1 cellular context compared by ENCODE assay signal in genomic region chr7:41870505-41871138, GRCh38.
TF ChIP-seq lines count a peak whose summit lies in the region.

No MANE protein-coding gene starts in this region.

TF ChIP-seq in GM12878, 131 proteins besides CTCF, POLR2A, EP300 and RAD21 (continued from another document and continues in another):
- TF ChIP-seq CEBPB (IDR thresholded peaks at IDR 0.05; ENCODE audit: borderline replicate concordance in 1 of 2, low read depth in 2 of 2, low read length in 2 of 2) (no peak), ESRRA (IDR thresholded peaks at IDR 0.05; ENCODE audit: low read length) (no peak), WRNIP1 (IDR thresholded peaks at IDR 0.05; ENCODE audit: borderline replicate concordance, low read depth, low read length) (no peak), ZNF24 (IDR thresholded peaks at IDR 0.05) (no peak), HDAC2 (IDR thresholded peaks at IDR 0.05) (no peak), USF1 (IDR thresholded peaks at IDR 0.05; ENCODE audit: borderline replicate concordance, extremely low read length, insufficient read depth, low read depth, low read length) (no peak), CBFB (IDR thresholded peaks at IDR 0.05; ENCODE audit: low read depth) (no peak), EED (IDR thresholded peaks at IDR 0.05; ENCODE audit: low read depth) (peak; percentile 37; the same call in 1 of the 2 replicates), BMI1 (IDR thresholded peaks at IDR 0.05; ENCODE audit: borderline replicate concordance) (0 out of 2 replicates have a peak, but pooled peaks have one; percentile 45), SMARCA5 (IDR thresholded peaks at IDR 0.05) (no peak), NRF1 (conservative IDR thresholded peaks at IDR 0.05; ENCODE audit: low read depth, low read length) (no peak), RFX5 (IDR thresholded peaks at IDR 0.05; ENCODE audit: low read depth, low read length) (no peak), ZNF384 (IDR thresholded peaks at IDR 0.05; ENCODE audit: borderline replicate concordance, low read depth, low read length) (no peak), TAF1 (IDR thresholded peaks at IDR 0.05; ENCODE audit: borderline replicate concordance, low read depth, low read length) (no peak), POLR2AphosphoS2 (IDR thresholded peaks at IDR 0.05; ENCODE audit: low read depth, low read length) (no peak), RUNX3 (IDR thresholded peaks at IDR 0.05; ENCODE audit: low read length) (peak; percentile 67), SIN3A (IDR thresholded peaks at IDR 0.05; ENCODE audit: low read depth, low read length) (no peak), GATAD2B (conservative IDR thresholded peaks at IDR 0.05; ENCODE audit: low read depth) (no peak), CHD4 (IDR thresholded peaks at IDR 0.05) (no peak), NR2F1 (conservative IDR thresholded peaks at IDR 0.05) (peak; percentile 70), BHLHE40 (IDR thresholded peaks at IDR 0.05; ENCODE audit: borderline replicate concordance in 1 of 2, low read depth in 2 of 2, low read length in 1 of 2) (peak; percentile 19 to 40; a peak in 1 of 4 replicates), JUNB (IDR thresholded peaks at IDR 0.05) (no peak), NFIC (IDR thresholded peaks at IDR 0.05; ENCODE audit: low read depth, low read length) (no peak), RB1 (IDR thresholded peaks at IDR 0.05; ENCODE audit: borderline replicate concordance) (no peak), STAT3 (IDR thresholded peaks at IDR 0.05; ENCODE audit: low read depth, low read length) (no peak), SUPT20H (IDR thresholded peaks at IDR 0.05; ENCODE audit: borderline replicate concordance, control insufficient read depth, low read depth, low read length) (no peak), SMC3 (IDR thresholded peaks at IDR 0.05; ENCODE audit: borderline replicate concordance, low read length) (no peak), E2F4 (IDR thresholded peaks at IDR 0.05; ENCODE audit: low read depth, low read length) (no peak), JUND (IDR thresholded peaks at IDR 0.05; ENCODE audit: low read depth, low read length) (no peak), MTA3 (IDR thresholded peaks at IDR 0.05; ENCODE audit: borderline replicate concordance, low read length) (no peak), SMAD5 (IDR thresholded peaks at IDR 0.05; ENCODE audit: low read depth) (no peak), ZNF274 (IDR thresholded peaks at IDR 0.05; ENCODE audit: insufficient read depth, insufficient read length) (no peak), STAT1 (conservative IDR thresholded peaks at IDR 0.05) (no peak), TCF12 (IDR thresholded peaks at IDR 0.05; ENCODE audit: low read depth, low read length) (0 out of 2 replicates have a peak, but pooled peaks have one; percentile 25), EZH2 (IDR thresholded peaks at IDR 0.05; ENCODE audit: borderline replicate concordance, control insufficient read depth, low read depth, low read length) (no peak), SREBF1 (IDR thresholded peaks at IDR 0.05; ENCODE audit: low read length) (no peak), NFYA (IDR thresholded peaks at IDR 0.05; ENCODE audit: borderline replicate concordance, low read depth, low read length) (no peak), PAX8 (IDR thresholded peaks at IDR 0.05) (no peak), RBBP5 (conservative IDR thresholded peaks at IDR 0.05) (no peak), TBL1XR1 (IDR thresholded peaks at IDR 0.05; ENCODE audit: low read depth, low read length) (no peak), IKZF1 (conservative IDR thresholded peaks at IDR 0.05) (peak; percentile 89), HCFC1 (IDR thresholded peaks at IDR 0.05; ENCODE audit: low read length) (no peak)
- TF ChIP-seq, protein P1, sequence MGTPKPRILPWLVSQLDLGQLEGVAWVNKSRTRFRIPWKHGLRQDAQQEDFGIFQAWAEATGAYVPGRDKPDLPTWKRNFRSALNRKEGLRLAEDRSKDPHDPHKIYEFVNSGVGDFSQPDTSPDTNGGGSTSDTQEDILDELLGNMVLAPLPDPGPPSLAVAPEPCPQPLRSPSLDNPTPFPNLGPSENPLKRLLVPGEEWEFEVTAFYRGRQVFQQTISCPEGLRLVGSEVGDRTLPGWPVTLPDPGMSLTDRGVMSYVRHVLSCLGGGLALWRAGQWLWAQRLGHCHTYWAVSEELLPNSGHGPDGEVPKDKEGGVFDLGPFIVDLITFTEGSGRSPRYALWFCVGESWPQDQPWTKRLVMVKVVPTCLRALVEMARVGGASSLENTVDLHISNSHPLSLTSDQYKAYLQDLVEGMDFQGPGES (IDR thresholded peaks at IDR 0.05): no peak
- TF ChIP-seq, protein P2, sequence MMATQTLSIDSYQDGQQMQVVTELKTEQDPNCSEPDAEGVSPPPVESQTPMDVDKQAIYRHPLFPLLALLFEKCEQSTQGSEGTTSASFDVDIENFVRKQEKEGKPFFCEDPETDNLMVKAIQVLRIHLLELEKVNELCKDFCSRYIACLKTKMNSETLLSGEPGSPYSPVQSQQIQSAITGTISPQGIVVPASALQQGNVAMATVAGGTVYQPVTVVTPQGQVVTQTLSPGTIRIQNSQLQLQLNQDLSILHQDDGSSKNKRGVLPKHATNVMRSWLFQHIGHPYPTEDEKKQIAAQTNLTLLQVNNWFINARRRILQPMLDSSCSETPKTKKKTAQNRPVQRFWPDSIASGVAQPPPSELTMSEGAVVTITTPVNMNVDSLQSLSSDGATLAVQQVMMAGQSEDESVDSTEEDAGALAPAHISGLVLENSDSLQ (IDR thresholded peaks at IDR 0.05): no peak; the same call in 1 of the 2 replicates
- TF ChIP-seq, protein P3, sequence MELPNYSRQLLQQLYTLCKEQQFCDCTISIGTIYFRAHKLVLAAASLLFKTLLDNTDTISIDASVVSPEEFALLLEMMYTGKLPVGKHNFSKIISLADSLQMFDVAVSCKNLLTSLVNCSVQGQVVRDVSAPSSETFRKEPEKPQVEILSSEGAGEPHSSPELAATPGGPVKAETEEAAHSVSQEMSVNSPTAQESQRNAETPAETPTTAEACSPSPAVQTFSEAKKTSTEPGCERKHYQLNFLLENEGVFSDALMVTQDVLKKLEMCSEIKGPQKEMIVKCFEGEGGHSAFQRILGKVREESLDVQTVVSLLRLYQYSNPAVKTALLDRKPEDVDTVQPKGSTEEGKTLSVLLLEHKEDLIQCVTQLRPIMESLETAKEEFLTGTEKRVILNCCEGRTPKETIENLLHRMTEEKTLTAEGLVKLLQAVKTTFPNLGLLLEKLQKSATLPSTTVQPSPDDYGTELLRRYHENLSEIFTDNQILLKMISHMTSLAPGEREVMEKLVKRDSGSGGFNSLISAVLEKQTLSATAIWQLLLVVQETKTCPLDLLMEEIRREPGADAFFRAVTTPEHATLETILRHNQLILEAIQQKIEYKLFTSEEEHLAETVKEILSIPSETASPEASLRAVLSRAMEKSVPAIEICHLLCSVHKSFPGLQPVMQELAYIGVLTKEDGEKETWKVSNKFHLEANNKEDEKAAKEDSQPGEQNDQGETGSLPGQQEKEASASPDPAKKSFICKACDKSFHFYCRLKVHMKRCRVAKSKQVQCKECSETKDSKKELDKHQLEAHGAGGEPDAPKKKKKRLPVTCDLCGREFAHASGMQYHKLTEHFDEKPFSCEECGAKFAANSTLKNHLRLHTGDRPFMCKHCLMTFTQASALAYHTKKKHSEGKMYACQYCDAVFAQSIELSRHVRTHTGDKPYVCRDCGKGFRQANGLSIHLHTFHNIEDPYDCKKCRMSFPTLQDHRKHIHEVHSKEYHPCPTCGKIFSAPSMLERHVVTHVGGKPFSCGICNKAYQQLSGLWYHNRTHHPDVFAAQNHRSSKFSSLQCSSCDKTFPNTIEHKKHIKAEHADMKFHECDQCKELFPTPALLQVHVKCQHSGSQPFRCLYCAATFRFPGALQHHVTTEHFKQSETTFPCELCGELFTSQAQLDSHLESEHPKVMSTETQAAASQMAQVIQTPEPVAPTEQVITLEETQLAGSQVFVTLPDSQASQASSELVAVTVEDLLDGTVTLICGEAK (IDR thresholded peaks at IDR 0.05; ENCODE audit: borderline replicate concordance): peak; percentile 80; the same call in 1 of the 2 replicates
- TF ChIP-seq, protein P4, sequence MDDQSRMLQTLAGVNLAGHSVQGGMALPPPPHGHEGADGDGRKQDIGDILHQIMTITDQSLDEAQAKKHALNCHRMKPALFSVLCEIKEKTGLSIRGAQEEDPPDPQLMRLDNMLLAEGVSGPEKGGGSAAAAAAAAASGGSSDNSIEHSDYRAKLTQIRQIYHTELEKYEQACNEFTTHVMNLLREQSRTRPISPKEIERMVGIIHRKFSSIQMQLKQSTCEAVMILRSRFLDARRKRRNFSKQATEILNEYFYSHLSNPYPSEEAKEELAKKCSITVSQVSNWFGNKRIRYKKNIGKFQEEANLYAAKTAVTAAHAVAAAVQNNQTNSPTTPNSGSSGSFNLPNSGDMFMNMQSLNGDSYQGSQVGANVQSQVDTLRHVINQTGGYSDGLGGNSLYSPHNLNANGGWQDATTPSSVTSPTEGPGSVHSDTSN (IDR thresholded peaks at IDR 0.05; ENCODE audit: insufficient replicate concordance, low read depth, low read length): peak; percentile 31
- TF ChIP-seq, protein P5, sequence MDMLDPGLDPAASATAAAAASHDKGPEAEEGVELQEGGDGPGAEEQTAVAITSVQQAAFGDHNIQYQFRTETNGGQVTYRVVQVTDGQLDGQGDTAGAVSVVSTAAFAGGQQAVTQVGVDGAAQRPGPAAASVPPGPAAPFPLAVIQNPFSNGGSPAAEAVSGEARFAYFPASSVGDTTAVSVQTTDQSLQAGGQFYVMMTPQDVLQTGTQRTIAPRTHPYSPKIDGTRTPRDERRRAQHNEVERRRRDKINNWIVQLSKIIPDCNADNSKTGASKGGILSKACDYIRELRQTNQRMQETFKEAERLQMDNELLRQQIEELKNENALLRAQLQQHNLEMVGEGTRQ (IDR thresholded peaks at IDR 0.05; ENCODE audit: borderline replicate concordance, low read depth, low read length): no peak
- TF ChIP-seq, protein P6, sequence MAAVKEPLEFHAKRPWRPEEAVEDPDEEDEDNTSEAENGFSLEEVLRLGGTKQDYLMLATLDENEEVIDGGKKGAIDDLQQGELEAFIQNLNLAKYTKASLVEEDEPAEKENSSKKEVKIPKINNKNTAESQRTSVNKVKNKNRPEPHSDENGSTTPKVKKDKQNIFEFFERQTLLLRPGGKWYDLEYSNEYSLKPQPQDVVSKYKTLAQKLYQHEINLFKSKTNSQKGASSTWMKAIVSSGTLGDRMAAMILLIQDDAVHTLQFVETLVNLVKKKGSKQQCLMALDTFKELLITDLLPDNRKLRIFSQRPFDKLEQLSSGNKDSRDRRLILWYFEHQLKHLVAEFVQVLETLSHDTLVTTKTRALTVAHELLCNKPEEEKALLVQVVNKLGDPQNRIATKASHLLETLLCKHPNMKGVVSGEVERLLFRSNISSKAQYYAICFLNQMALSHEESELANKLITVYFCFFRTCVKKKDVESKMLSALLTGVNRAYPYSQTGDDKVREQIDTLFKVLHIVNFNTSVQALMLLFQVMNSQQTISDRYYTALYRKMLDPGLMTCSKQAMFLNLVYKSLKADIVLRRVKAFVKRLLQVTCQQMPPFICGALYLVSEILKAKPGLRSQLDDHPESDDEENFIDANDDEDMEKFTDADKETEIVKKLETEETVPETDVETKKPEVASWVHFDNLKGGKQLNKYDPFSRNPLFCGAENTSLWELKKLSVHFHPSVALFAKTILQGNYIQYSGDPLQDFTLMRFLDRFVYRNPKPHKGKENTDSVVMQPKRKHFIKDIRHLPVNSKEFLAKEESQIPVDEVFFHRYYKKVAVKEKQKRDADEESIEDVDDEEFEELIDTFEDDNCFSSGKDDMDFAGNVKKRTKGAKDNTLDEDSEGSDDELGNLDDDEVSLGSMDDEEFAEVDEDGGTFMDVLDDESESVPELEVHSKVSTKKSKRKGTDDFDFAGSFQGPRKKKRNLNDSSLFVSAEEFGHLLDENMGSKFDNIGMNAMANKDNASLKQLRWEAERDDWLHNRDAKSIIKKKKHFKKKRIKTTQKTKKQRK (IDR thresholded peaks at IDR 0.05; ENCODE audit: low read depth, low read length): no peak
- TF ChIP-seq, protein P7, sequence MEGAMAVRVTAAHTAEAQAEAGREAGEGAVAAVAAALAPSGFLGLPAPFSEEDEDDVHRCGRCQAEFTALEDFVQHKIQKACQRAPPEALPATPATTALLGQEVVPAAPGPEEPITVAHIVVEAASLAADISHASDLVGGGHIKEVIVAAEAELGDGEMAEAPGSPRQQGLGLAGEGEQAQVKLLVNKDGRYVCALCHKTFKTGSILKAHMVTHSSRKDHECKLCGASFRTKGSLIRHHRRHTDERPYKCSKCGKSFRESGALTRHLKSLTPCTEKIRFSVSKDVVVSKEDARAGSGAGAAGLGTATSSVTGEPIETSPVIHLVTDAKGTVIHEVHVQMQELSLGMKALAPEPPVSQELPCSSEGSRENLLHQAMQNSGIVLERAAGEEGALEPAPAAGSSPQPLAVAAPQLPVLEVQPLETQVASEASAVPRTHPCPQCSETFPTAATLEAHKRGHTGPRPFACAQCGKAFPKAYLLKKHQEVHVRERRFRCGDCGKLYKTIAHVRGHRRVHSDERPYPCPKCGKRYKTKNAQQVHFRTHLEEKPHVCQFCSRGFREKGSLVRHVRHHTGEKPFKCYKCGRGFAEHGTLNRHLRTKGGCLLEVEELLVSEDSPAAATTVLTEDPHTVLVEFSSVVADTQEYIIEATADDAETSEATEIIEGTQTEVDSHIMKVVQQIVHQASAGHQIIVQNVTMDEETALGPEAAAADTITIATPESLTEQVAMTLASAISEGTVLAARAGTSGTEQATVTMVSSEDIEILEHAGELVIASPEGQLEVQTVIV (IDR thresholded peaks at IDR 0.05; ENCODE audit: borderline replicate concordance, partially characterized antibody): no peak
- TF ChIP-seq, protein P8, sequence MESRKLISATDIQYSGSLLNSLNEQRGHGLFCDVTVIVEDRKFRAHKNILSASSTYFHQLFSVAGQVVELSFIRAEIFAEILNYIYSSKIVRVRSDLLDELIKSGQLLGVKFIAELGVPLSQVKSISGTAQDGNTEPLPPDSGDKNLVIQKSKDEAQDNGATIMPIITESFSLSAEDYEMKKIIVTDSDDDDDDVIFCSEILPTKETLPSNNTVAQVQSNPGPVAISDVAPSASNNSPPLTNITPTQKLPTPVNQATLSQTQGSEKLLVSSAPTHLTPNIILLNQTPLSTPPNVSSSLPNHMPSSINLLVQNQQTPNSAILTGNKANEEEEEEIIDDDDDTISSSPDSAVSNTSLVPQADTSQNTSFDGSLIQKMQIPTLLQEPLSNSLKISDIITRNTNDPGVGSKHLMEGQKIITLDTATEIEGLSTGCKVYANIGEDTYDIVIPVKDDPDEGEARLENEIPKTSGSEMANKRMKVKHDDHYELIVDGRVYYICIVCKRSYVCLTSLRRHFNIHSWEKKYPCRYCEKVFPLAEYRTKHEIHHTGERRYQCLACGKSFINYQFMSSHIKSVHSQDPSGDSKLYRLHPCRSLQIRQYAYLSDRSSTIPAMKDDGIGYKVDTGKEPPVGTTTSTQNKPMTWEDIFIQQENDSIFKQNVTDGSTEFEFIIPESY (IDR thresholded peaks at IDR 0.05): no peak
